ENCODE assay signal across 9 cellular contexts in genomic region chr1:161307230-161307768, GRCh38. TPM values are rescaled to one million over a fixed set of nuclear protein-coding genes. Genes with fewer than 3 reads are reported as not detected.
DNase-seq lines count a peak whose midpoint lies in the region; ATAC-seq and TF ChIP-seq lines count a peak whose summit lies in the region.
"Had no signal": no experiment of that assay in that cellular context is flagged by ENCODE, and none has a peak within 500 bp of the region (broad histone marks: within the 10 kb centered on the region; RNA-seq: fewer than 3 reads in every experiment).

No MANE protein-coding gene starts in this region.

- no peaks in the 10 kb centered on the region for H3K9me3 Mint-ChIP-seq in osteocyte (ENCODE audit: unreplicated experiment)

- H3K27ac Mint-ChIP-seq in osteocyte (ENCODE audit: unreplicated experiment) = peak overlapping the region; percentile 38

- no peaks in the 10 kb centered on the region for H3K27me3 ChIP-seq in H7 (ENCODE audit: control insufficient read depth, insufficient read depth, low read length)
- H3K27me3 ChIP-seq: cardiac muscle cell had no signal

- peak overlapping the region in 1 of 2 donors; percentile 30 for H3K27ac ChIP-seq in coronary artery
- H3K27ac ChIP-seq: cardiac muscle cell had no signal

- H3K36me3 ChIP-seq in H7 (replicated peaks; ENCODE audit: control insufficient read depth, insufficient read depth, low read length) = no peaks in the 10 kb centered on the region
- H3K36me3 ChIP-seq: cardiac muscle cell had no signal

- H3K4me3 ChIP-seq in GM12864 (ENCODE audit: low read depth, low read length) (peak overlapping the region; percentile 6; the same call in 1 of the 2 replicates), H7 (ENCODE audit: insufficient read depth, low read depth, low read length) (no peak overlapping the region), coronary artery (no peak overlapping the region)
- H3K4me3 ChIP-seq: cardiac muscle cell had no signal

- H3K4me1 Mint-ChIP-seq in osteocyte (ENCODE audit: unreplicated experiment) = peaks cover 20% of the 10 kb centered on the region

- H3K27me3 Mint-ChIP-seq in osteocyte (ENCODE audit: unreplicated experiment) = peaks cover 41% of the 10 kb centered on the region

- ATAC-seq in HG03045 (IDR thresholded peaks at IDR 0.05; ENCODE audit: unreplicated experiment) (no peak), GM21529 (IDR thresholded peaks at IDR 0.05; ENCODE audit: unreplicated experiment) (no peak)

- TF ChIP-seq CTCF in GM12864 (IDR thresholded peaks at IDR 0.05; ENCODE audit: low read depth, low read length, missing control alignments) = no peak
- no peak for TF ChIP-seq CTCF in osteocyte (IDR thresholded peaks at IDR 0.05)
- TF ChIP-seq CTCF in coronary artery (IDR thresholded peaks at IDR 0.05) = no peak

- DNase-seq in GM12864 (ENCODE audit: low read depth) = peak; percentile 8
- DNase-seq in NCI-H2171 treated with DMSO at 0.1 percent for 48 hours (lab: John Stamatoyannopoulos, UW) = peak; percentile 77
- peak; percentile 8 for DNase-seq in cerebellar cortex (ENCODE audit: low spot score)
- no peak for DNase-seq in osteocyte (ENCODE audit: extremely low spot score, unreplicated experiment)
- no peak for DNase-seq in H7
- DNase-seq in coronary artery (ENCODE audit: low spot score) = no peak

- H3K36me3 Mint-ChIP-seq in osteocyte (ENCODE audit: unreplicated experiment) = no peaks in the 10 kb centered on the region

- H3K4me3 Mint-ChIP-seq in osteocyte (ENCODE audit: unreplicated experiment) = no peak overlapping the region

RNA-seq across cellular contexts. Expression of gene MPZ, which starts 2.5 kb away (rescaled TPM):
- total RNA-seq in osteocyte = 0.44 and 0.81 TPM in 2 replicates
- 3.5 and 5.6 TPM in 2 replicates for total RNA-seq in H7 (2014; rRNA removed; shearing (Covaris generic))

RNA-seq across cellular contexts. Expression of gene SDHC, which starts 6.9 kb away (rescaled TPM):
- 148 and 164 TPM in 2 replicates for total RNA-seq in osteocyte
- 37.3 and 44.3 TPM in 2 replicates for total RNA-seq in H7 (2014; rRNA removed; shearing (Covaris generic))

RNA-seq across cellular contexts. Expression of gene PCP4L1, which starts 48.8 kb away (rescaled TPM):
- not detected in 2 replicates for total RNA-seq in osteocyte
- 0.35 TPM in 1 of 2 replicates, not detected in the other for total RNA-seq in H7 (2014; rRNA removed; shearing (Covaris generic))

Comparison
In these comparisons a context has a peak if more than half of its experiments do, and no peak if none do; other contexts are left out.
1. DNase-seq: peak in GM12864 (single experiment), NCI-H2171 treated with DMSO at 0.1 percent for 48 hours (single experiment) and cerebellar cortex (single experiment); none in osteocyte (single experiment), H7 (single experiment) and coronary artery (single experiment).